Comparison of ENCODE assay signal across 8 cellular contexts in the genomic region with DNA sequence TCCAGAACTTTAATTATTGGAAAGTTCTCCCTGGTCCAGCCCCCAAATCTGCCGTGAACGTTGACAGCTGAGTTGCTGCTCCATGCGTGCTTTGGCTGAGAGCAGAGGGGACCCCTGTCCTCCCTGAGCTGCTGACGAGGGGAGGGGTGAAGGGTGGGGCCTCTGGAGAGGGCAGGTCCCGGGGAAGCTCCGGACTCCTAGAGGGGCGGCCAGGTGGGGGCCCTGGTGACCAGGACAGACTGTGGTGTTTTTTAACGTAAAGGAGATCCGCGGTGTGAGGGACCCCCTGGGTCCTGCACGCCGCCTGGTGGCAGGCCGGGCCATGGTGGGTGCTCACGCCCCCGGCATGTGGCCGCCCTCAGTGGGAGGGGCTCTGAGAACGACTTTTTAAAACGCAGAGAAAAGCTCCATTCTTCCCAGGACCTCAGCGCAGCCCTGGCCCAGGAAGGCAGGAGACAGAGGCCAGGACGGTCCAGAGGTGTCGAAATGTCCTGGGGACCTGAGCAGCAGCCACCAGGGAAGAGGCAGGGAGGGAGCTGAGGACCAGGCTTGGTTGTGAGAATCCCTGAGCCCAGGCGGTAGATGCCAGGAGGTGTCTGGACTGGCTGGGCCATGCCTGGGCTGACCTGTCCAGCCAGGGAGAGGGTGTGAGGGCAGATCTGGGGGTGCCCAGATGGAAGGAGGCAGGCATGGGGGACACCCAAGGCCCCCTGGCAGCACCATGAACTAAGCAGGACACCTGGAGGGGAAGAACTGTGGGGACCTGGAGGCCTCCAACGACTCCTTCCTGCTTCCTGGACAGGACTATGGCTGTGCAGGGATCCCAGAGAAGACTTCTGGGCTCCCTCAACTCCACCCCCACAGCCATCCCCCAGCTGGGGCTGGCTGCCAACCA. TPM values are rescaled to one million over a fixed set of nuclear protein-coding genes. Genes with fewer than 3 reads are reported as not detected.
DNase-seq lines count a peak whose midpoint lies in the region; ATAC-seq and TF ChIP-seq lines count a peak whose summit lies in the region.

A gene (plus strand): TSS at position 410 of the 895 bp plus-strand sequence. CDS start 397 bp downstream, at position 807.

- H3K27me3 ChIP-seq in GM23248 (replicated peaks; ENCODE audit: insufficient read depth) = no peaks in the 10 kb centered on the region
- peaks cover 37 to 39% of the 10 kb centered on the region in 2 donors for H3K27me3 ChIP-seq in duodenal mucosa (ENCODE audit: control insufficient read depth in 1 of 2, insufficient read depth in 2 of 2, low read length in 2 of 2)

- H3K36me3 ChIP-seq in GM23248 (ENCODE audit: low read depth) (no peaks in the 10 kb centered on the region), duodenal mucosa (ENCODE audit: control insufficient read depth in 1 of 2, insufficient read depth in 2 of 2, low read length in 2 of 2) (peaks cover 0 to 1% of the 10 kb centered on the region in 2 donors)

- no peaks in the 10 kb centered on the region for H3K9me2 ChIP-seq in GM23248 (ENCODE audit: insufficient read depth)

- H3K4me3 ChIP-seq in GM23248 (peak within 1 kb of the TSS; percentile 66), duodenal mucosa (ENCODE audit: low read depth in 1 of 2, low read length in 2 of 2) (peak within 1 kb of the TSS; percentile 50 to 61)

- H3K36me3 Mint-ChIP-seq in mesothelial cell of epicardium = no peaks in the 10 kb centered on the region

- peaks cover 27% of the 10 kb centered on the region for H3K27me3 Mint-ChIP-seq in mesothelial cell of epicardium (ENCODE audit: low read depth)

- peaks cover 27% of the 10 kb centered on the region for H3F3A ChIP-seq in GM23248 (ENCODE audit: insufficient read depth)

- H3K27ac Mint-ChIP-seq in mesothelial cell of epicardium = no peak within 1 kb of the TSS

- H2AFZ ChIP-seq in GM23248 = peak within 1 kb of the TSS; percentile 59

- DNase-seq in CMK (ENCODE audit: low read depth) = peak; percentile 64
- peak; percentile 68 for DNase-seq in GM23248
- DNase-seq in SK-N-DZ (ENCODE audit: low spot score) = peak; percentile 84
- DNase-seq in mesothelial cell of epicardium (ENCODE audit: low spot score in 2 of 2, unreplicated experiment in 2 of 2) = peak in 1 of 2 experiments; percentile 57
- no peak for DNase-seq in superior temporal gyrus (ENCODE audit: extremely low spot score)

- H3K9me3 Mint-ChIP-seq in mesothelial cell of epicardium = no peaks in the 10 kb centered on the region

- H3K9ac ChIP-seq in GM23248 (peak within 1 kb of the TSS; percentile 69), duodenal mucosa (ENCODE audit: low read depth in 1 of 2, low read length in 2 of 2) (peak within 1 kb of the TSS; percentile 10 to 25)

- ATAC-seq in GM18867 (IDR thresholded peaks at IDR 0.05; ENCODE audit: unreplicated experiment) (no peak), HG03442 (IDR thresholded peaks at IDR 0.05; ENCODE audit: unreplicated experiment) (no peak)

- in situ Hi-C loops in GM23248 (cut with MboI) = no loop called here

- peak within 1 kb of the TSS; percentile 65 for H3K27ac ChIP-seq in GM23248
- H3K27ac ChIP-seq in duodenal mucosa (ENCODE audit: low read depth, low read length) = no peak within 1 kb of the TSS

- H3K4me2 ChIP-seq in GM23248 (ENCODE audit: unreplicated experiment) = peak within 1 kb of the TSS; percentile 96

- H4K20me1 ChIP-seq in GM23248 (ENCODE audit: insufficient read depth) = no peaks in the 10 kb centered on the region

- TF ChIP-seq CTCF in mesothelial cell of epicardium (IDR thresholded peaks at IDR 0.05; ENCODE audit: unreplicated experiment) = no peak

- H3K9me3 ChIP-seq in GM23248 (ENCODE audit: low read depth) (no peaks in the 10 kb centered on the region), duodenal mucosa (ENCODE audit: control insufficient read depth in 1 of 2, low read length in 2 of 2) (no peaks in the 10 kb centered on the region)

- H3K4me3 Mint-ChIP-seq in mesothelial cell of epicardium = peak within 1 kb of the TSS; percentile 70

- WGBS in GM23248 (ENCODE audit: low coverage in 1 of 2, low lambda C conversion rate in 2 of 2, missing lambda C conversion rate in 2 of 2), 2 experiments = 13 to 16% methylated on average over 22 to 23 of the region's 23 CpGs

- peaks cover 5% of the 10 kb centered on the region for H3K79me2 ChIP-seq in GM23248 (ENCODE audit: insufficient read depth)

- H3K4me1 Mint-ChIP-seq in mesothelial cell of epicardium = peaks cover 23% of the 10 kb centered on the region

- H3K4me1 ChIP-seq in GM23248 (ENCODE audit: insufficient read depth) (peaks cover 32% of the 10 kb centered on the region), duodenal mucosa (ENCODE audit: control insufficient read depth in 1 of 2, insufficient read depth in 2 of 2, low read length in 2 of 2) (peaks cover 18 to 27% of the 10 kb centered on the region in 2 donors)

RNA-seq across cellular contexts. Expression of the gene that starts here (rescaled TPM):
- total RNA-seq in GM23248 (2014; rRNA removed; shearing (Covaris generic)) = 5.6 and 7.7 TPM in 2 replicates
- polyA plus RNA-seq in GM23248 (2016; fragmentation: Nextera tagmentation; extraction: Ambion mirVana) = 3.8 and 4.0 TPM in 2 replicates
- 8.5 and 8.9 TPM in 2 replicates for polyA plus RNA-seq in SK-N-DZ (2014; cell fraction: cytosol; rRNA removed)
- 45.8 and 54.5 TPM in 2 replicates for polyA plus RNA-seq in SK-N-DZ (2014; cell fraction: nucleus; rRNA removed)
- total RNA-seq in mesothelial cell of epicardium = 6.7 to 7.5 TPM (median 7.5 TPM) in 3 replicates
